ENCODE assay signal across 22 cellular contexts in the genomic region with DNA sequence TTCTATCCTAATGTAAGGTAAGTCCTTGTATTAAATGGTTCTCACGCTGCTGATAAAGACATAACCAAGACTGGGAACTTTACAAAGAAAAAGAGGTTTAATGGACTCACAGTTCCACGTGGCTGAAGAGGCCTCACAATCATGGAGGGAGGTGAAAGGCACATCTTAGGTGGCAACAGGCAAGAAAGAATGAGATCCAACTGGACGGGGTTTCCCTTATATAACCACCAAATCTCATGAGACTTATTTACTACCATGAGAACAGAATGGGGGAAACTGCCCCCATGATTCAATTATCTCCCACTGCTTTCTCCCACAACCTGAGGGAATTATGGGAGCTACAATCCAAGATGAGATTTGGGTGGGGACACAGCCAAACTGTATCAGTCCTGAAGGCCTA.
"Had no signal": no experiment of that assay in that cellular context is flagged by ENCODE, and none has a peak within 500 bp of the region (broad histone marks: within the 10 kb centered on the region; RNA-seq: fewer than 3 reads in every experiment).

No MANE protein-coding gene starts in this region.

- H3K4me2 ChIP-seq: hepatocyte, smooth muscle cell had no signal

- H3K79me2 ChIP-seq: hepatocyte had no signal

- H3K4me3 ChIP-seq: heart right ventricle, hepatocyte, left ventricle myocardium inferior, lung, ovary, right atrium auricular region, right lobe of liver, smooth muscle cell, stomach, testis, thyroid gland, transverse colon, upper lobe of left lung had no signal

- H3K9me3 ChIP-seq: ovary, right atrium auricular region, right lobe of liver, stomach, testis, thyroid gland, transverse colon, upper lobe of left lung had no signal

- H3K27ac ChIP-seq: heart right ventricle, hepatocyte, left ventricle myocardium inferior, ovary, right atrium auricular region, right lobe of liver, stomach, testis, thyroid gland, transverse colon, upper lobe of left lung had no signal

- H3K27me3 ChIP-seq: heart right ventricle, hepatocyte, ovary, right atrium auricular region, right lobe of liver, stomach, testis, thyroid gland, transverse colon, upper lobe of left lung had no signal

- H3K36me3 ChIP-seq: heart right ventricle, left ventricle myocardium inferior, ovary, right atrium auricular region, right lobe of liver, stomach, thyroid gland, transverse colon, upper lobe of left lung had no signal

- DNase-seq: heart right ventricle; islet precursor cell; left ventricle myocardium inferior; naive thymus-derived CD8-positive, alpha-beta T cell; nucleus accumbens; ovary; right lobe of liver; stimulated activated CD4-positive, alpha-beta T cell treated with anti-CD3 and anti-CD28 coated beads, Interleukin-1b, Interleukin-23, amount 100 ng/mL, for 48 hours; stimulated activated CD4-positive, alpha-beta T cell treated with anti-CD3 and anti-CD28 coated beads, Interleukin-2, amount 100 ng/mL, for 48 hours; stimulated activated CD4-positive, alpha-beta T cell treated with anti-CD3 and anti-CD28 coated beads, Interleukin-4, amount 100 ng/mL, for 4 hours; stimulated activated CD8-positive, alpha-beta memory T cell treated with anti-CD3 and anti-CD28 coated beads, Interleukin-4, amount 100 ng/mL, for 48 hours; stimulated activated naive CD8-positive, alpha-beta T cell treated with anti-CD3 and anti-CD28 coated beads, Interleukin-15, Interleukin-2, amounts not matched to agents 100 U/mL and 50 U/mL, for 24 hours; stomach; testis; thyroid gland; transverse colon; upper lobe of left lung had no signal

- H2AFZ ChIP-seq: hepatocyte had no signal

- ATAC-seq: heart right ventricle; naive thymus-derived CD8-positive, alpha-beta T cell; right lobe of liver; stimulated activated memory B cell treated with anti-CD40 and anti-IgM and Interleukin-4, amounts not matched to agents 10 μg/mL and 1 μg/mL and 100 μg/mL, for 72 hours; stimulated activated naive CD8-positive, alpha-beta T cell treated with anti-CD3 and anti-CD28 coated beads, Interleukin-15, Interleukin-2, amounts not matched to agents 100 U/mL and 50 U/mL, for 24 hours had no signal

- H3K4me1 ChIP-seq: heart right ventricle, left ventricle myocardium inferior, right atrium auricular region, stomach, testis, thyroid gland, transverse colon, upper lobe of left lung had no signal
